11 cellular contexts compared by ENCODE assay signal in genomic region chr2:111706481-111707001, GRCh38.
DNase-seq lines count a peak whose midpoint lies in the region; ATAC-seq and TF ChIP-seq lines count a peak whose summit lies in the region.
"Had no signal": no experiment of that assay in that cellular context is flagged by ENCODE, and none has a peak within 500 bp of the region (broad histone marks: within the 10 kb centered on the region; RNA-seq: fewer than 3 reads in every experiment).

No MANE protein-coding gene starts in this region.

- peaks cover 0 to 9% of the 10 kb centered on the region in 2 donors for H3K36me3 Mint-ChIP-seq in activated naive CD4-positive, alpha-beta T cell treated with anti-CD3 and anti-CD28 coated beads, Interleukin-2, amount 50 U/mL, for 72 hours
- H3K36me3 Mint-ChIP-seq: activated naive CD8-positive, alpha-beta T cell treated with anti-CD3 and anti-CD28 coated beads, Interleukin-2, amount 10 ng/mL, durations not matched to agents 7 days and 5 days had no signal

- H3K27me3 ChIP-seq in ectodermal cell (ENCODE audit: control insufficient read depth, insufficient read depth, low read length, poor library complexity, severe bottlenecking) (no peaks in the 10 kb centered on the region), colonic mucosa (no peaks in the 10 kb centered on the region)

- no peaks in the 10 kb centered on the region for H3K9me3 ChIP-seq in KOPT-K1 (ENCODE audit: insufficient read depth, low read length, poor library complexity, severe bottlenecking)
- no peaks in the 10 kb centered on the region for H3K9me3 ChIP-seq in ectodermal cell (ENCODE audit: control insufficient read depth, low read length)
- no peaks in the 10 kb centered on the region for H3K9me3 ChIP-seq in colonic mucosa

- no peak overlapping the region for H3K9ac ChIP-seq in colonic mucosa (ENCODE audit: low read depth in 2 of 2, low read length in 2 of 2)

- H3K27ac Mint-ChIP-seq in activated naive CD4-positive, alpha-beta T cell treated with anti-CD3 and anti-CD28 coated beads, Interleukin-2, amount 50 U/mL, for 72 hours: peak overlapping the region in 1 of 2 donors; percentile 80

- H3K9me3 Mint-ChIP-seq in activated naive CD4-positive, alpha-beta T cell treated with anti-CD3 and anti-CD28 coated beads, Interleukin-2, amount 50 U/mL, for 72 hours: no peaks in the 10 kb centered on the region
- H3K9me3 Mint-ChIP-seq: activated naive CD8-positive, alpha-beta T cell treated with anti-CD3 and anti-CD28 coated beads, Interleukin-2, amount 10 ng/mL, durations not matched to agents 7 days and 5 days had no signal

- H3K4me3 ChIP-seq in ectodermal cell (ENCODE audit: insufficient read depth, low read depth, low read length) (no peak overlapping the region), colonic mucosa (no peak overlapping the region)

- ATAC-seq in activated naive CD4-positive, alpha-beta T cell treated with anti-CD3 and anti-CD28 coated beads, Interleukin-2, amount 50 U/mL, for 72 hours: peak; percentile 17 to 19

- H3K36me3 ChIP-seq in KOPT-K1 (ENCODE audit: insufficient read depth, low read length) (no peaks in the 10 kb centered on the region), ectodermal cell (ENCODE audit: control insufficient read depth, insufficient read depth, low read length) (no peaks in the 10 kb centered on the region), colonic mucosa (no peaks in the 10 kb centered on the region)

- DNase-seq in activated naive CD4-positive, alpha-beta T cell treated with anti-CD3 and anti-CD28 coated beads, Interleukin-2, amount 50 U/mL, for 72 hours (ENCODE audit: low spot score in 2 of 2): peak in 1 of 2 donors; percentile 26
- DNase-seq in activated naive CD4-positive, alpha-beta T cell (lab: John Stamatoyannopoulos, UW): no peak
- peak; percentile 30 for DNase-seq in ureter (ENCODE audit: low spot score)
- no peak for DNase-seq in colonic mucosa
- DNase-seq in cerebellar nuclear complex (lab: John Stamatoyannopoulos, UW): no peak
- no peak for DNase-seq in NCI-H187 (lab: John Stamatoyannopoulos, UW)
- DNase-seq: activated naive CD8-positive, alpha-beta T cell treated with anti-CD3 and anti-CD28 coated beads, Interleukin-2, amount 10 ng/mL, durations not matched to agents 7 days and 5 days; GOT3; left colon had no signal

- H3K4me1 ChIP-seq in ectodermal cell (ENCODE audit: control insufficient read depth, insufficient read depth, low read length) (peaks cover 38% of the 10 kb centered on the region), colonic mucosa (peaks cover 6% of the 10 kb centered on the region)

- 91 to 92% methylated on average over 9 of the region's 9 CpGs for whole genome bisulfite sequencing in ectodermal cell, 2 experiments

- no peak for TF ChIP-seq CTCF in colonic mucosa (IDR thresholded peaks at IDR 0.05)

- intact Hi-C loops in colonic mucosa (cut with DNase I): no loop called here

- H3K27ac ChIP-seq in KOPT-K1 (ENCODE audit: low read depth, low read length, poor library complexity, severe bottlenecking) (peak overlapping the region; percentile 89), ectodermal cell (ENCODE audit: insufficient read depth, low read depth, low read length, poor library complexity, severe bottlenecking) (peak overlapping the region; percentile 75), colonic mucosa (no peak overlapping the region)
